1 cellular context compared by ENCODE assay signal in the genomic region with DNA sequence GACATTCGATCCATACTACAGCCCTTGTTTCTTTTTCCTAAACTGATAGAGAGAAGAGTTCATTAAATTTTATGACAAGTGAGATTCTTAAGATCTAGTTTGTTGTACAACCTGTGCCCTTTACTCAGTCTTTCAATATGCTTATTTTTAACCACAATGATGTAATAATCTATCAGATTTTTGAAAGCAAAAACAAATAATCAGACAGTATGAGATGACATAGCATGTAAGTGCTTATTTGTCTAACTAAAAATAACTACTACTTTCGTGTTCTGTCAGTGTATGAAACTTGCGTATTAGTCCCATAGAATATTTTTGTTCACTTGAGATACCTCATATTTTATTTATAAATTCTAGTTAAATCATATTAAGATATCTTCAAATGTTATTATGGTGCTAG.
TF ChIP-seq lines count a peak whose summit lies in the region.

No MANE protein-coding gene starts in this region.

TF ChIP-seq in GM12878, 131 proteins besides CTCF, POLR2A, EP300 and RAD21:
- TF ChIP-seq, protein P1, sequence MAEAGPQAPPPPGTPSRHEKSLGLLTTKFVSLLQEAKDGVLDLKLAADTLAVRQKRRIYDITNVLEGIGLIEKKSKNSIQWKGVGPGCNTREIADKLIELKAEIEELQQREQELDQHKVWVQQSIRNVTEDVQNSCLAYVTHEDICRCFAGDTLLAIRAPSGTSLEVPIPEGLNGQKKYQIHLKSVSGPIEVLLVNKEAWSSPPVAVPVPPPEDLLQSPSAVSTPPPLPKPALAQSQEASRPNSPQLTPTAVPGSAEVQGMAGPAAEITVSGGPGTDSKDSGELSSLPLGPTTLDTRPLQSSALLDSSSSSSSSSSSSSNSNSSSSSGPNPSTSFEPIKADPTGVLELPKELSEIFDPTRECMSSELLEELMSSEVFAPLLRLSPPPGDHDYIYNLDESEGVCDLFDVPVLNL (IDR thresholded peaks at IDR 0.05; ENCODE audit: low read depth, low read length) = no peak
- TF ChIP-seq CREM (IDR thresholded peaks at IDR 0.05; ENCODE audit: low read depth) (0 out of 2 replicates have a peak, but pooled peaks have one; percentile 10), JUNB (IDR thresholded peaks at IDR 0.05) (peak; percentile 55; the same call in 1 of the 2 replicates), ETV6 (conservative IDR thresholded peaks at IDR 0.05 in 1 of 2, IDR thresholded peaks at IDR 0.05 in 1 of 2; ENCODE audit: borderline replicate concordance in 1 of 2, low read depth in 1 of 2) (no peak), MEF2B (IDR thresholded peaks at IDR 0.05; ENCODE audit: partially characterized antibody, poor library complexity, severe bottlenecking) (peak; percentile 30), RUNX3 (IDR thresholded peaks at IDR 0.05; ENCODE audit: low read length) (peak; percentile 71; the same call in 1 of the 2 replicates), CREB1 (IDR thresholded peaks at IDR 0.05; ENCODE audit: low read depth) (peak; percentile 74; the same call in 1 of the 2 replicates), MEF2A (IDR thresholded peaks at IDR 0.05; ENCODE audit: insufficient read depth, low read depth, low read length) (0 out of 2 replicates have a peak, but pooled peaks have one; percentile 69), KDM1A (IDR thresholded peaks at IDR 0.05; ENCODE audit: borderline replicate concordance) (no peak)
- TF ChIP-seq, protein P2, sequence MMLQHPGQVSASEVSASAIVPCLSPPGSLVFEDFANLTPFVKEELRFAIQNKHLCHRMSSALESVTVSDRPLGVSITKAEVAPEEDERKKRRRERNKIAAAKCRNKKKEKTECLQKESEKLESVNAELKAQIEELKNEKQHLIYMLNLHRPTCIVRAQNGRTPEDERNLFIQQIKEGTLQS (IDR thresholded peaks at IDR 0.05; ENCODE audit: borderline replicate concordance, extremely low read depth, low read depth, low read length) = no peak
- TF ChIP-seq, protein P3, sequence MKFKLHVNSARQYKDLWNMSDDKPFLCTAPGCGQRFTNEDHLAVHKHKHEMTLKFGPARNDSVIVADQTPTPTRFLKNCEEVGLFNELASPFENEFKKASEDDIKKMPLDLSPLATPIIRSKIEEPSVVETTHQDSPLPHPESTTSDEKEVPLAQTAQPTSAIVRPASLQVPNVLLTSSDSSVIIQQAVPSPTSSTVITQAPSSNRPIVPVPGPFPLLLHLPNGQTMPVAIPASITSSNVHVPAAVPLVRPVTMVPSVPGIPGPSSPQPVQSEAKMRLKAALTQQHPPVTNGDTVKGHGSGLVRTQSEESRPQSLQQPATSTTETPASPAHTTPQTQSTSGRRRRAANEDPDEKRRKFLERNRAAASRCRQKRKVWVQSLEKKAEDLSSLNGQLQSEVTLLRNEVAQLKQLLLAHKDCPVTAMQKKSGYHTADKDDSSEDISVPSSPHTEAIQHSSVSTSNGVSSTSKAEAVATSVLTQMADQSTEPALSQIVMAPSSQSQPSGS (IDR thresholded peaks at IDR 0.05; ENCODE audit: low read length) = peak; percentile 45; the same call in 1 of the 2 replicates
- TF ChIP-seq, protein P4, sequence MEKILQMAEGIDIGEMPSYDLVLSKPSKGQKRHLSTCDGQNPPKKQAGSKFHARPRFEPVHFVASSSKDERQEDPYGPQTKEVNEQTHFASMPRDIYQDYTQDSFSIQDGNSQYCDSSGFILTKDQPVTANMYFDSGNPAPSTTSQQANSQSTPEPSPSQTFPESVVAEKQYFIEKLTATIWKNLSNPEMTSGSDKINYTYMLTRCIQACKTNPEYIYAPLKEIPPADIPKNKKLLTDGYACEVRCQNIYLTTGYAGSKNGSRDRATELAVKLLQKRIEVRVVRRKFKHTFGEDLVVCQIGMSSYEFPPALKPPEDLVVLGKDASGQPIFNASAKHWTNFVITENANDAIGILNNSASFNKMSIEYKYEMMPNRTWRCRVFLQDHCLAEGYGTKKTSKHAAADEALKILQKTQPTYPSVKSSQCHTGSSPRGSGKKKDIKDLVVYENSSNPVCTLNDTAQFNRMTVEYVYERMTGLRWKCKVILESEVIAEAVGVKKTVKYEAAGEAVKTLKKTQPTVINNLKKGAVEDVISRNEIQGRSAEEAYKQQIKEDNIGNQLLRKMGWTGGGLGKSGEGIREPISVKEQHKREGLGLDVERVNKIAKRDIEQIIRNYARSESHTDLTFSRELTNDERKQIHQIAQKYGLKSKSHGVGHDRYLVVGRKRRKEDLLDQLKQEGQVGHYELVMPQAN (conservative IDR thresholded peaks at IDR 0.05) = no peak
- TF ChIP-seq, protein P5, sequence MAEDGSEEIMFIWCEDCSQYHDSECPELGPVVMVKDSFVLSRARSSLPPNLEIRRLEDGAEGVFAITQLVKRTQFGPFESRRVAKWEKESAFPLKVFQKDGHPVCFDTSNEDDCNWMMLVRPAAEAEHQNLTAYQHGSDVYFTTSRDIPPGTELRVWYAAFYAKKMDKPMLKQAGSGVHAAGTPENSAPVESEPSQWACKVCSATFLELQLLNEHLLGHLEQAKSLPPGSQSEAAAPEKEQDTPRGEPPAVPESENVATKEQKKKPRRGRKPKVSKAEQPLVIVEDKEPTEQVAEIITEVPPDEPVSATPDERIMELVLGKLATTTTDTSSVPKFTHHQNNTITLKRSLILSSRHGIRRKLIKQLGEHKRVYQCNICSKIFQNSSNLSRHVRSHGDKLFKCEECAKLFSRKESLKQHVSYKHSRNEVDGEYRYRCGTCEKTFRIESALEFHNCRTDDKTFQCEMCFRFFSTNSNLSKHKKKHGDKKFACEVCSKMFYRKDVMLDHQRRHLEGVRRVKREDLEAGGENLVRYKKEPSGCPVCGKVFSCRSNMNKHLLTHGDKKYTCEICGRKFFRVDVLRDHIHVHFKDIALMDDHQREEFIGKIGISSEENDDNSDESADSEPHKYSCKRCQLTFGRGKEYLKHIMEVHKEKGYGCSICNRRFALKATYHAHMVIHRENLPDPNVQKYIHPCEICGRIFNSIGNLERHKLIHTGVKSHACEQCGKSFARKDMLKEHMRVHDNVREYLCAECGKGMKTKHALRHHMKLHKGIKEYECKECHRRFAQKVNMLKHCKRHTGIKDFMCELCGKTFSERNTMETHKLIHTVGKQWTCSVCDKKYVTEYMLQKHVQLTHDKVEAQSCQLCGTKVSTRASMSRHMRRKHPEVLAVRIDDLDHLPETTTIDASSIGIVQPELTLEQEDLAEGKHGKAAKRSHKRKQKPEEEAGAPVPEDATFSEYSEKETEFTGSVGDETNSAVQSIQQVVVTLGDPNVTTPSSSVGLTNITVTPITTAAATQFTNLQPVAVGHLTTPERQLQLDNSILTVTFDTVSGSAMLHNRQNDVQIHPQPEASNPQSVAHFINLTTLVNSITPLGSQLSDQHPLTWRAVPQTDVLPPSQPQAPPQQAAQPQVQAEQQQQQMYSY (CRISPR knock-in tag; IDR thresholded peaks at IDR 0.05) = no peak
- TF ChIP-seq, protein P6, sequence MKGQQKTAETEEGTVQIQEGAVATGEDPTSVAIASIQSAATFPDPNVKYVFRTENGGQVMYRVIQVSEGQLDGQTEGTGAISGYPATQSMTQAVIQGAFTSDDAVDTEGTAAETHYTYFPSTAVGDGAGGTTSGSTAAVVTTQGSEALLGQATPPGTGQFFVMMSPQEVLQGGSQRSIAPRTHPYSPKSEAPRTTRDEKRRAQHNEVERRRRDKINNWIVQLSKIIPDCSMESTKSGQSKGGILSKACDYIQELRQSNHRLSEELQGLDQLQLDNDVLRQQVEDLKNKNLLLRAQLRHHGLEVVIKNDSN (IDR thresholded peaks at IDR 0.05; ENCODE audit: borderline replicate concordance, extremely low read length, insufficient read depth, low read depth, low read length) = no peak
